In genomic region chr17:80861892-80862291, GRCh38 we compare ENCODE assay signal across 8 cellular contexts.
DNase-seq lines count a peak whose midpoint lies in the region; ATAC-seq, FAIRE-seq and TF ChIP-seq lines count a peak whose summit lies in the region.

No MANE protein-coding gene starts in this region.

- TF ChIP-seq RAD21 in K562 (CRISPR knock-in tag; conservative IDR thresholded peaks at IDR 0.05 in 1 of 2, IDR thresholded peaks at IDR 0.05 in 1 of 2), result no peak

- H2BK5ac ChIP-seq in mesenchymal stem cell (ENCODE audit: low read depth, low read length, poor library complexity, severe bottlenecking), result no peak overlapping the region

- no peaks in the 10 kb centered on the region for H3K79me2 ChIP-seq in K562 (ENCODE audit: control insufficient read depth, insufficient read depth, low read length)

- no peak for FAIRE-seq in K562 (lab: Jason Lieb, UNC)

- H3K79me1 ChIP-seq in mesenchymal stem cell (replicated peaks; ENCODE audit: low read length, poor library complexity, severe bottlenecking), result peaks cover 9% of the 10 kb centered on the region

- peaks cover 35% of the 10 kb centered on the region; the same call in 2 of the 3 replicates for H3K36me3 ChIP-seq in K562 (ENCODE audit: control insufficient read depth, insufficient read depth, low read length)
- H3K36me3 ChIP-seq in mesenchymal stem cell (ENCODE audit: control insufficient read depth in 1 of 2, insufficient read depth in 2 of 2, low read depth in 1 of 2, low read length in 2 of 2), result peaks cover 12 to 44% of the 10 kb centered on the region in 2 experiments

- H2AFZ ChIP-seq in K562 (ENCODE audit: low read depth, low read length), result no peak overlapping the region
- no peak overlapping the region for H2AFZ ChIP-seq in mesenchymal stem cell (ENCODE audit: low read depth, low read length)

- TF ChIP-seq POLR2A in K562 (conservative IDR thresholded peaks at IDR 0.05), result no peak

- no peak overlapping the region for H3K4ac ChIP-seq in mesenchymal stem cell (ENCODE audit: low read depth in 1 of 2, low read length in 2 of 2)

- no peak overlapping the region for H3K9ac ChIP-seq in K562 (ENCODE audit: insufficient read depth in 1 of 2, low read depth in 2 of 2, low read length in 2 of 2)
- no peak overlapping the region for H3K9ac ChIP-seq in mesenchymal stem cell (ENCODE audit: low read length)

- H3K18ac ChIP-seq in mesenchymal stem cell (ENCODE audit: low read depth in 1 of 2, low read length in 2 of 2), result peak overlapping the region; percentile 11 to 28

- WGBS in K562 (ENCODE audit: insufficient coverage, low coverage, missing lambda C conversion rate), result 74% methylated on average over 8 of the region's 8 CpGs
- 55% methylated on average over 8 of the region's 8 CpGs for WGBS in mesenchymal stem cell

- no peak overlapping the region for H3K14ac ChIP-seq in mesenchymal stem cell (ENCODE audit: low read length in 2 of 2)

- no TSS peak for BruUV-seq in K562 (replicated peaks; lab: Mats Ljungman, UMichigan)

- ATAC-seq in K562 (no peak), GM18873 (IDR thresholded peaks at IDR 0.05; ENCODE audit: low FRiP score, unreplicated experiment) (no peak), HG02763 (IDR thresholded peaks at IDR 0.05; ENCODE audit: unreplicated experiment) (no peak), GM18517 (IDR thresholded peaks at IDR 0.05; ENCODE audit: unreplicated experiment) (no peak)

- no peak overlapping the region for H2BK15ac ChIP-seq in mesenchymal stem cell (ENCODE audit: low read depth, poor library complexity, severe bottlenecking)

- no peak overlapping the region for H2AK5ac ChIP-seq in mesenchymal stem cell (ENCODE audit: low read length, severe bottlenecking)

- no peak overlapping the region for H4K91ac ChIP-seq in mesenchymal stem cell (ENCODE audit: low read length)

- POLR2A ChIA-PET in K562 (lab: Yijun Ruan, JAX), result no interaction called here

- H3K4me3 ChIP-seq in K562 (no peak overlapping the region), mesenchymal stem cell (ENCODE audit: insufficient read depth in 1 of 2, low read depth in 1 of 2, low read length in 2 of 2) (no peak overlapping the region)

- no peak for TF ChIP-seq EP300 in K562 (IDR thresholded peaks at IDR 0.05; ENCODE audit: low read length)

- no peak overlapping the region for H3K23ac ChIP-seq in mesenchymal stem cell (ENCODE audit: low read length in 2 of 2)

- no peaks in the 10 kb centered on the region for H4K20me1 ChIP-seq in K562 (replicated peaks; ENCODE audit: control insufficient read depth, insufficient read depth, low read length)

- no peak overlapping the region for H4K8ac ChIP-seq in mesenchymal stem cell (ENCODE audit: low read length)

- H2BK120ac ChIP-seq in mesenchymal stem cell (ENCODE audit: low read depth, low read length), result no peak overlapping the region

- no peak overlapping the region for H2BK12ac ChIP-seq in mesenchymal stem cell (ENCODE audit: low read length in 2 of 2)

- DNase-seq in G401 (ENCODE audit: low spot score), result peak; percentile 87
- DNase-seq in SK-MEL-5 (ENCODE audit: low read depth, low spot score), result peak; percentile 84
- DNase-seq in K562 (ENCODE audit: extremely low read depth in 1 of 4, low spot score in 3 of 4), result no peak
- peak; percentile 62 for DNase-seq in mesenchymal stem cell
- peak; percentile 79 for DNase-seq in ureter (ENCODE audit: low spot score)

- H3K4me1 ChIP-seq in K562 (replicated peaks in 1 of 2; ENCODE audit: control insufficient read depth in 2 of 2, insufficient read depth in 2 of 2, low read length in 2 of 2) (peaks cover 3 to 38% of the 10 kb centered on the region in 2 experiments), mesenchymal stem cell (ENCODE audit: control insufficient read depth, insufficient read depth, low read depth, low read length) (peaks cover 33% of the 10 kb centered on the region)

- H3K27ac ChIP-seq in K562 (ENCODE audit: extremely low read depth, low read depth, low read length), result no peak overlapping the region
- no peak overlapping the region for H3K27ac ChIP-seq in mesenchymal stem cell (ENCODE audit: low read length, poor library complexity, severe bottlenecking)

- 0 out of 6 replicates have a peak, but pooled peaks of 2 of the 3 experiments have one; percentile 9 to 13 for TF ChIP-seq CTCF in K562 (IDR thresholded peaks at IDR 0.05 in 2 of 3, conservative IDR thresholded peaks at IDR 0.05 in 1 of 3; ENCODE audit: insufficient read depth in 2 of 3, low read depth in 1 of 3, low read length in 3 of 3)

- intact Hi-C loops in K562 (cut with micrococcal nuclease), result no loop called here

- in situ Hi-C loops in G401 (cut with HindIII; ENCODE audit: low sequenced_read_pairs) (no loop called here), SK-MEL-5 (cut with HindIII; ENCODE audit: low pct_unique_long_range_greater_than_20kb, low sequenced_read_pairs) (loop anchor here (10.0 kb wide), 1 partner anchor 247 kb away; no protein-coding TSS in a partner anchor), K562 (cut with MboI) (no loop called here)

- H3K27me3 ChIP-seq in K562 (ENCODE audit: control insufficient read depth in 2 of 2, insufficient read depth in 2 of 2, low read length in 2 of 2) (no peaks in the 10 kb centered on the region), mesenchymal stem cell (ENCODE audit: control insufficient read depth in 1 of 2, insufficient read depth in 1 of 2, low read length in 2 of 2) (no peaks in the 10 kb centered on the region)

- no peaks in the 10 kb centered on the region for H3K9me3 ChIP-seq in K562 (replicated peaks; ENCODE audit: control insufficient read depth, insufficient read depth, low read depth, low read length)
- H3K9me3 ChIP-seq in mesenchymal stem cell (ENCODE audit: control insufficient read depth, low read length), result peaks cover 6% of the 10 kb centered on the region

- CTCF ChIA-PET in K562 (lab: Yijun Ruan, JAX; ENCODE audit: low intra/inter-chr PET ratio), result no interaction called here

- H3K9me1 ChIP-seq in K562 (ENCODE audit: control insufficient read depth, insufficient read depth, low read length), result no peaks in the 10 kb centered on the region

- no peak overlapping the region for H3K4me2 ChIP-seq in K562 (ENCODE audit: insufficient read depth, low read length)
- H3K4me2 ChIP-seq in mesenchymal stem cell (ENCODE audit: low read length, poor library complexity, severe bottlenecking), result no peak overlapping the region

TF ChIP-seq in K562, 482 proteins besides CTCF, POLR2A, EP300 and RAD21:
- TF ChIP-seq POLR2AphosphoS5 (IDR thresholded peaks at IDR 0.05; ENCODE audit: control insufficient read depth, insufficient read depth, low read depth, low read length) (no peak), RBM17 (IDR thresholded peaks at IDR 0.05; ENCODE audit: borderline replicate concordance, low read depth, low read length) (no peak)
TF ChIP-seq in K562: peak in this region for 0.

Comparison
In these comparisons a context has a peak if more than half of its experiments do, and no peak if none do; other contexts are left out.
1. DNase-seq: peak in G401 (single experiment), SK-MEL-5 (single experiment), mesenchymal stem cell (single experiment) and ureter (single experiment); none in K562 (0 of 4).